30 cellular contexts compared by ENCODE assay signal in the genomic region with DNA sequence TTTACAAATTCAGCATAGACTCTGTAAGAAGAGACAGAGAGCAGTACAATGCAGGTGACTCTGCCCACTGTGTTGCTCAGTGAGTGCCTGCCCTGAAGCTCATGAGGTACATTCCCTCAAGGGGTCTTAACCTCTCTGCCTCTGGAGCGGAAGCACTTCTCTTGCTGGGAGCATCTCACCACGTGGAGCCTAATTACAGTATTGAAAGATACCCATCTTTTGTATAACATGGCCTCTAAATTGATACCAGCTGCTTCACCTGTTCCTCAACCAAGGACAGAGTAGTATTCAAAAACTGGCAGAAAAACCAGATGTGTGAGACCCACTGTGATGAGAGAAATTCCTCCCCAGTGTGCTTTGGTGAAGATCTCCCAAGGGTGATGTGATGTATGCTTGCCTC.
"Had no signal": no experiment of that assay in that cellular context is flagged by ENCODE, and none has a peak within 500 bp of the region (broad histone marks: within the 10 kb centered on the region; RNA-seq: fewer than 3 reads in every experiment).

No MANE protein-coding gene starts in this region.

- DNase-seq: activated B cell treated with CpG ODN at 0.5 μM for 24 hours; activated CD4-positive, alpha-beta memory T cell treated with anti-CD3 and anti-CD28 coated beads for 36 hours; activated CD4-positive, alpha-beta T cell treated with anti-CD3 and anti-CD28 coated beads for 48 hours; activated CD4-positive, alpha-beta T cell treated with anti-CD3 and anti-CD28 coated beads, Interleukin-2, amount 50 U/mL, for 1 hour; activated CD4-positive, alpha-beta T cell treated with anti-CD3 and anti-CD28 coated beads, Interleukin-2, amount 50 U/mL, for 4 hours; activated CD4-positive, CD25-positive, alpha-beta regulatory T cell treated with anti-CD3 and anti-CD28 coated beads, Interleukin-2, amount 50 U/mL, for 72 hours; activated CD8-positive, alpha-beta memory T cell treated with anti-CD3 and anti-CD28 coated beads, Interleukin-2, amount 50 U/mL, for 4 hours; activated CD8-positive, alpha-beta T cell treated with anti-CD3 and anti-CD28 coated beads for 36 hours; activated effector memory CD4-positive, alpha-beta T cell treated with anti-CD3 and anti-CD28 coated beads, Interleukin-2, amount 50 U/mL, for 16 hours; activated gamma-delta T cell treated with Interleukin-2 at 50 U/mL for 16 hours; activated naive CD4-positive, alpha-beta T cell; activated naive CD4-positive, alpha-beta T cell treated with anti-CD3 and anti-CD28 coated beads for 36 hours; activated naive CD4-positive, alpha-beta T cell treated with anti-CD3 and anti-CD28 coated beads, Interleukin-2, amount 50 U/mL, for 16 hours; activated naive CD8-positive, alpha-beta T cell treated with anti-CD3 and anti-CD28 coated beads for 36 hours; activated T-cell treated with anti-CD3 and anti-CD28 coated beads for 4 hours; activated T-cell treated with anti-CD3 and anti-CD28 coated beads, Interleukin-2, amount 50 U/mL, for 1 hour; activated T-cell treated with anti-CD3 and anti-CD28 coated beads, Interleukin-2, amount 50 U/mL, for 4 hours; activated T-cell treated with anti-CD3 and anti-CD28 coated beads, Interleukin-2, amount 50 U/mL, for 72 hours; adrenal gland; amniotic stem cell; caudate nucleus; cerebellar nuclear complex; colonic mucosa; T-helper 2 cell; T-helper 9 cell had no signal

- H3K27me3 ChIP-seq: adrenal gland, ascending aorta, cardiac muscle cell, colonic mucosa had no signal

- H3K4me1 ChIP-seq: adrenal gland, colonic mucosa had no signal

- ATAC-seq: activated CD8-positive, alpha-beta T cell treated with anti-CD3 and anti-CD28 coated beads for 36 hours; activated naive CD4-positive, alpha-beta T cell treated with anti-CD3 and anti-CD28 coated beads, Interleukin-2, amount 50 U/mL, for 72 hours; activated T-cell treated with anti-CD3 and anti-CD28 coated beads, Interleukin-2, amount 50 U/mL, for 4 hours; activated T-cell treated with anti-CD3 and anti-CD28 coated beads, Interleukin-2, amount 50 U/mL, for 72 hours; activated T-helper 17 cell treated with anti-CD3 and anti-CD28 coated beads, Interleukin-2, amount 50 U/mL, for 72 hours had no signal

- H3K27ac ChIP-seq: adrenal gland, ascending aorta, cardiac muscle cell, colonic mucosa, VCaP had no signal

- H3K4me3 ChIP-seq: adrenal gland, ascending aorta, cardiac muscle cell, colonic mucosa had no signal

- H3K36me3 ChIP-seq: colonic mucosa had no signal

- H3K9me3 ChIP-seq: adrenal gland, ascending aorta, colonic mucosa had no signal
